In genomic region chr5:75336625-75337336, GRCh38 we compare ENCODE assay signal across 8 cellular contexts. TPM values are rescaled to one million over a fixed set of nuclear protein-coding genes. Genes with fewer than 3 reads are reported as not detected.
A peak's percentile ranks its signal among the peaks of the same experiment; 100 is the strongest.
DNase-seq lines count a peak whose midpoint lies in the region; ATAC-seq and TF ChIP-seq lines count a peak whose summit lies in the region.

Gene HMGCR, plus strand, starts transcription at chr5:75337220. Its CDS starts 5,386 bp downstream, at chr5:75342606.

- H3K79me2 ChIP-seq in SU-DHL-6 (ENCODE audit: insufficient read depth, low read length), result peaks cover 47% of the 10 kb centered on the region
- H3K79me2 ChIP-seq in parathyroid adenoma, result peaks cover 17% of the 10 kb centered on the region

- H4K20me1 ChIP-seq in SU-DHL-6 (ENCODE audit: low read depth, low read length), result peaks cover 36% of the 10 kb centered on the region

- H3K4me1 ChIP-seq in parathyroid adenoma (peaks cover 9% of the 10 kb centered on the region), transverse colon (peaks cover 0 to 41% (median 12%) of the 10 kb centered on the region in 4 donors)

- H3K9me2 ChIP-seq in SU-DHL-6 (replicated peaks; ENCODE audit: insufficient read depth, low read length), result no peaks in the 10 kb centered on the region

- H3K9ac ChIP-seq in SU-DHL-6 (ENCODE audit: low read length) (peak within 1 kb of the TSS; percentile 99), parathyroid adenoma (peak within 1 kb of the TSS; percentile 79)

- TF ChIP-seq POLR2A in transverse colon (IDR thresholded peaks at IDR 0.05), result peak; percentile 95

- no peak within 1 kb of the TSS for H3K4me3 Mint-ChIP-seq in activated naive CD8-positive, alpha-beta T cell treated with anti-CD3 and anti-CD28 coated beads, Interleukin-2, amount 50 U/mL, for 24 hours

- no peaks in the 10 kb centered on the region for H3K9me3 Mint-ChIP-seq in activated naive CD8-positive, alpha-beta T cell treated with anti-CD3 and anti-CD28 coated beads, Interleukin-2, amount 50 U/mL, for 24 hours

- DNase-seq in NCI-H128 (lab: John Stamatoyannopoulos, UW; ENCODE audit: unreplicated experiment) (peak; percentile 95), Right ventricle myocardium superior (peak; percentile 99), transverse colon (peak; percentile 99)
- peak; percentile 96 for DNase-seq in activated naive CD8-positive, alpha-beta T cell treated with anti-CD3 and anti-CD28 coated beads, Interleukin-2, amount 50 U/mL, for 24 hours

- no peak within 1 kb of the TSS for H3K27ac Mint-ChIP-seq in activated naive CD8-positive, alpha-beta T cell treated with anti-CD3 and anti-CD28 coated beads, Interleukin-2, amount 50 U/mL, for 24 hours

- H2AFZ ChIP-seq in SU-DHL-6 (ENCODE audit: low read depth, low read length, severe bottlenecking), result peak within 1 kb of the TSS; percentile 66
- peak within 1 kb of the TSS; percentile 86 for H2AFZ ChIP-seq in parathyroid adenoma

- no peak for TF ChIP-seq EP300 in transverse colon (IDR thresholded peaks at IDR 0.05; ENCODE audit: low read depth)

- in situ Hi-C loops in transverse colon (cut with MboI; ENCODE audit: low pct_ligation_motif_present in 1 of 4, low pct_unique_long_range_greater_than_20kb in 1 of 4, low sequenced_read_pairs in 3 of 4), result loop anchor here in 1 of 4 donors (25.0 kb wide), 1 partner anchor 99 kb away; the partner anchor contains the start of gene ANKRD31

- WGBS in transverse colon (ENCODE audit: low coverage in 1 of 2), 2 donors, result 1 to 3% methylated on average over 6 to 42 of the region's 55 CpGs

- H3K27ac ChIP-seq in SU-DHL-6 (ENCODE audit: low read depth, low read length), result peak within 1 kb of the TSS; percentile 77
- H3K27ac ChIP-seq in parathyroid adenoma, result peak within 1 kb of the TSS; percentile 87
- peak within 1 kb of the TSS; percentile 88 to 96 (median 93) for H3K27ac ChIP-seq in transverse colon

- H3K4me2 ChIP-seq in SU-DHL-6 (ENCODE audit: low read depth, low read length, poor library complexity, severe bottlenecking) (peak within 1 kb of the TSS; percentile 79), parathyroid adenoma (ENCODE audit: low read length) (peak within 1 kb of the TSS; percentile 80)

- peaks cover 33% of the 10 kb centered on the region for H3K4me1 Mint-ChIP-seq in activated naive CD8-positive, alpha-beta T cell treated with anti-CD3 and anti-CD28 coated beads, Interleukin-2, amount 50 U/mL, for 24 hours

- no peaks in the 10 kb centered on the region for H3K27me3 Mint-ChIP-seq in activated naive CD8-positive, alpha-beta T cell treated with anti-CD3 and anti-CD28 coated beads, Interleukin-2, amount 50 U/mL, for 24 hours

- ATAC-seq in HG02678 (IDR thresholded peaks at IDR 0.05; ENCODE audit: unreplicated experiment) (peak; percentile 98), Right ventricle myocardium superior (ENCODE audit: poor library complexity) (peak; percentile 98)
- peak; percentile 99 for ATAC-seq in activated naive CD8-positive, alpha-beta T cell treated with anti-CD3 and anti-CD28 coated beads, Interleukin-2, amount 50 U/mL, for 24 hours

- H3F3A ChIP-seq in SU-DHL-6 (ENCODE audit: insufficient read depth), result no peaks in the 10 kb centered on the region

- H3K36me3 ChIP-seq in SU-DHL-6 (ENCODE audit: low read length) (peaks cover 13% of the 10 kb centered on the region; the same call in 1 of the 2 replicates), parathyroid adenoma (ENCODE audit: control insufficient read depth, insufficient read depth, low read length) (no peaks in the 10 kb centered on the region), transverse colon (no peaks in the 10 kb centered on the region)

- H3K27me3 ChIP-seq in SU-DHL-6 (ENCODE audit: low read length) (no peaks in the 10 kb centered on the region), parathyroid adenoma (ENCODE audit: control insufficient read depth, insufficient read depth, low read length) (no peaks in the 10 kb centered on the region), transverse colon (no peaks in the 10 kb centered on the region)

- peaks cover 16% of the 10 kb centered on the region for H3K36me3 Mint-ChIP-seq in activated naive CD8-positive, alpha-beta T cell treated with anti-CD3 and anti-CD28 coated beads, Interleukin-2, amount 50 U/mL, for 24 hours (ENCODE audit: low read depth)

- H3K9me3 ChIP-seq in SU-DHL-6 (ENCODE audit: insufficient read depth, low read length) (no peaks in the 10 kb centered on the region), parathyroid adenoma (ENCODE audit: control insufficient read depth, low read length) (no peaks in the 10 kb centered on the region), transverse colon (no peaks in the 10 kb centered on the region)

- H3K4me3 ChIP-seq in SU-DHL-6 (ENCODE audit: insufficient read depth, low read length, poor library complexity, severe bottlenecking) (peak within 1 kb of the TSS; percentile 97), parathyroid adenoma (ENCODE audit: low read depth, low read length) (peak within 1 kb of the TSS; percentile 79), transverse colon (peak within 1 kb of the TSS; percentile 70 to 92 (median 78))

- intact Hi-C loops in Right ventricle myocardium superior (cut with DNase I), result loop anchor here (2.0 to 10.0 kb wide), 2 partner anchors 100 to 328 kb away; partner anchors contain the start of gene ANKRD31
- intact Hi-C loops in transverse colon (cut with DNase I; ENCODE audit: low total_unique reads), result loop anchor here (10.0 kb wide), 1 partner anchor 102 kb away; the partner anchor contains the start of gene ANKRD31

- TF ChIP-seq CTCF in GM12872 (IDR thresholded peaks at IDR 0.05; ENCODE audit: insufficient read depth, low read depth, low read length) (peak; percentile 23; the same call in 1 of the 3 replicates), SU-DHL-6 (IDR thresholded peaks at IDR 0.05; ENCODE audit: insufficient read depth, low read length, poor library complexity, severe bottlenecking) (peak; percentile 13), parathyroid adenoma (IDR thresholded peaks at IDR 0.05) (peak; percentile 39), transverse colon (IDR thresholded peaks at IDR 0.05) (peak in 3 of 5 experiments; percentile 5 to 57 (median 20))

RNA-seq across cellular contexts. Expression of gene HMGCR, which starts in this region (rescaled TPM):
- total RNA-seq in Right ventricle myocardium superior (7.6 TPM), transverse colon (100 to 1,000 TPM in 2 of 4 donors, 10 to 100 TPM in 2; 44.9 to 205 (median 99.5) TPM)

Comparison
In these comparisons a context has a peak if more than half of its experiments do, and no peak if none do; other contexts are left out.
1. Peak in every context shown above with its lines: DNase-seq, ATAC-seq, H3K4me3 ChIP-seq and H3K27ac ChIP-seq.